Comparison of ENCODE assay signal across 10 cellular contexts in the genomic region with DNA sequence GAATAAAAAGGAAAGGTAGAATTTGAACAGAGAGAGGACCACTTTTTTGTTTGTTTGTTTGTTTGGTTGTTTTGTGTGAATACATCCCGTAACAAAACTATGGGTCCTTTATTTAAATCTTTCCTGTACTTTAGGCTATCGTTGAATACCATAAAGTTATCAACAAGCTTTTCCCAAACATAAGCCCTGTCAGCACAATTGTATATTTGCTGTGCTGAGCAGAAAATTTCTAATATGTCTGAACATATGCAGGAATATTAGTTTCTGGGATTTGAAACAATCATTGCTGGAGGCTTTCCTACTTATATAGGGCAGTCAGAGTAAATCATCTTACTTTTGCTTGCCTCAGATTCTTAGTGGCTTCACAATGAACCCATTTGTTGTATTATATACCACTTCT.
"Had no signal": no experiment of that assay in that cellular context is flagged by ENCODE, and none has a peak within 500 bp of the region (broad histone marks: within the 10 kb centered on the region; RNA-seq: fewer than 3 reads in every experiment).

No MANE protein-coding gene starts in this region.

- H3K9me3 Mint-ChIP-seq: H9 had no signal

- H2AFZ ChIP-seq: GM23248 had no signal

- H3K9ac ChIP-seq: GM23248 had no signal

- H3K4me1 ChIP-seq: HAP-1 had no signal

- FAIRE-seq: H1, H54 had no signal

- ATAC-seq: HCT116 had no signal

- H3K36me3 ChIP-seq: HAP-1 had no signal

- H3K4me3 ChIP-seq: GM23248, HAP-1 had no signal

- H3K4me3 Mint-ChIP-seq: H9, HFFc6 had no signal

- DNase-seq: GM23248, GOT3, H7, H9, HCEC 1CT, HFFc6 had no signal

- H3K27ac ChIP-seq: GM23248 had no signal

- H3K9me3 ChIP-seq: HAP-1 had no signal

- H3K27ac Mint-ChIP-seq: H9, HFFc6 had no signal
